ENCODE assay signal across 26 cellular contexts in the genomic region with DNA sequence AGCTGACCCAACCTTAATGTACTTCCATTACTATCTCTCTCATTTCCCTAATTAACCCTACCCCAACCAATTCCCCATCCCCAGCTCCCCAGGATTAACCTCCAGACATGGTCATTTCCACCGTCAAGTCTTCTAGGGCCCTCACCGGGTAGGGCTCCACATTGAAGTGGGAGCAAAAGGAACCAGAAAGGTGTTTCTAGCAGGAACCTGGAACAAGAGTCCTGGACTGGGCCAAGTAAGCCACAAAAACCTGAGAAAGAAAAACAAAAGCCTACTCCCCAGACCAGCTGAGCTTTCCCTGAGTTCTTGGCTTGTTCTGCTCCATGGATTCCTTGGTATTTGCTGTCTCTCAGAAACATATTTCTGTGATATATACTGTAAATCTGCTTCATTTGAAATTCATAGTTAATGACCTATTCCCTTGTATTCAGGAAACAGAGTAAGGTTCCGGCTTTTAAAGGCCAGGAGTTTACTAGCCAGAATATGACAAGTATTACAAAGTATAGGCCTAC.
"Had no signal": no experiment of that assay in that cellular context is flagged by ENCODE, and none has a peak within 500 bp of the region (broad histone marks: within the 10 kb centered on the region; RNA-seq: fewer than 3 reads in every experiment).

No MANE protein-coding gene starts in this region.

- H3K27me3 ChIP-seq: body of pancreas, sigmoid colon, testis had no signal

- H3K27ac ChIP-seq: parathyroid adenoma, sigmoid colon, testis had no signal

- H3K36me3 ChIP-seq: sigmoid colon had no signal

- H3K27me3 Mint-ChIP-seq: dendritic cell treated with granulocyte-macrophage colony-stimulating factor and Interleukin-4, amounts not matched to agents 40 ng/mL and 50 ng/mL, for 4 days; T-helper 17 cell; type B pancreatic cell had no signal

- H3K79me2 ChIP-seq: parathyroid adenoma had no signal

- H3K4me3 ChIP-seq: body of pancreas, lung, sigmoid colon, smooth muscle cell, testis had no signal

- H3K4me1 ChIP-seq: parathyroid adenoma, sigmoid colon, testis had no signal

- FAIRE-seq: islet of Langerhans had no signal

- H3K9me3 ChIP-seq: body of pancreas, sigmoid colon, testis had no signal

- H2AFZ ChIP-seq: parathyroid adenoma had no signal

- ATAC-seq: activated T-cell treated with anti-CD3 and anti-CD28 coated beads, Interleukin-2, amount 50 U/mL, for 72 hours; body of pancreas; left colon; stimulated activated naive B cell treated with anti-CD40 and anti-IgM and Interleukin-4, amounts not matched to agents 10 μg/mL and 1 μg/mL and 100 μg/mL, for 72 hours; T-helper 17 cell had no signal

- H3K27ac Mint-ChIP-seq: activated naive CD4-positive, alpha-beta T cell treated with anti-CD3 and anti-CD28 coated beads for 36 hours; activated naive CD8-positive, alpha-beta T cell treated with anti-CD3 and anti-CD28 coated beads, Interleukin-2, amount 10 ng/mL, durations not matched to agents 7 days and 5 days; activated T-cell treated with anti-CD3 and anti-CD28 coated beads, Interleukin-2, amount 50 U/mL, for 72 hours; dendritic cell treated with granulocyte-macrophage colony-stimulating factor and Interleukin-4, amounts not matched to agents 40 ng/mL and 50 ng/mL, for 4 days; nephron progenitor cell; stimulated activated naive B cell treated with anti-CD40 and anti-IgM and Interleukin-4, amounts not matched to agents 10 μg/mL and 1 μg/mL and 100 μg/mL, for 72 hours; T-helper 17 cell; type B pancreatic cell had no signal

- H3K4me1 Mint-ChIP-seq: activated naive CD8-positive, alpha-beta T cell treated with anti-CD3 and anti-CD28 coated beads, Interleukin-2, amount 10 ng/mL, durations not matched to agents 7 days and 5 days; stimulated activated naive B cell treated with anti-CD40 and anti-IgM and Interleukin-4, amounts not matched to agents 10 μg/mL and 1 μg/mL and 100 μg/mL, for 72 hours; T-helper 17 cell had no signal

- H3K9ac ChIP-seq: parathyroid adenoma had no signal

- DNase-seq: activated CD4-positive, alpha-beta T cell treated with anti-CD3 and anti-CD28 coated beads for 4 hours; activated CD4-positive, alpha-beta T cell treated with anti-CD3 and anti-CD28 coated beads, Interleukin-2, amount 50 U/mL, for 48 hours; activated CD4-positive, CD25-positive, alpha-beta regulatory T cell; activated effector memory CD4-positive, alpha-beta T cell treated with Interleukin-2 at 50 U/mL for 16 hours; activated naive CD4-positive, alpha-beta T cell treated with anti-CD3 and anti-CD28 coated beads for 36 hours; activated naive CD8-positive, alpha-beta T cell treated with anti-CD3 and anti-CD28 coated beads, Interleukin-2, amount 10 ng/mL, durations not matched to agents 7 days and 5 days; activated T-cell treated with anti-CD3 and anti-CD28 coated beads, Interleukin-2, amount 50 U/mL, for 72 hours; amygdala; body of pancreas; effector CD4-positive, alpha-beta T cell; erythroblast; foreskin melanocyte; left colon; nephron progenitor cell; sigmoid colon; stimulated activated CD4-positive, alpha-beta T cell treated with anti-CD3 and anti-CD28 coated beads, Interleukin-15, amount 100 ng/mL, for 24 hours; stimulated activated naive B cell treated with anti-CD40 and anti-IgM and Interleukin-4, amounts not matched to agents 10 μg/mL and 1 μg/mL and 100 μg/mL, for 72 hours; SW 1271; T-helper 17 cell; testis had no signal

- H3K4me2 ChIP-seq: smooth muscle cell had no signal

- H3K4me3 Mint-ChIP-seq: activated naive CD4-positive, alpha-beta T cell treated with anti-CD3 and anti-CD28 coated beads for 36 hours; activated naive CD8-positive, alpha-beta T cell treated with anti-CD3 and anti-CD28 coated beads, Interleukin-2, amount 10 ng/mL, durations not matched to agents 7 days and 5 days; activated T-cell treated with anti-CD3 and anti-CD28 coated beads, Interleukin-2, amount 50 U/mL, for 72 hours; dendritic cell treated with granulocyte-macrophage colony-stimulating factor and Interleukin-4, amounts not matched to agents 40 ng/mL and 50 ng/mL, for 4 days; nephron progenitor cell; stimulated activated naive B cell treated with anti-CD40 and anti-IgM and Interleukin-4, amounts not matched to agents 10 μg/mL and 1 μg/mL and 100 μg/mL, for 72 hours; T-helper 17 cell; type B pancreatic cell had no signal

- H3K36me3 Mint-ChIP-seq: activated naive CD8-positive, alpha-beta T cell treated with anti-CD3 and anti-CD28 coated beads, Interleukin-2, amount 10 ng/mL, durations not matched to agents 7 days and 5 days; type B pancreatic cell had no signal
